ENCODE assay signal across 8 cellular contexts in the genomic region with DNA sequence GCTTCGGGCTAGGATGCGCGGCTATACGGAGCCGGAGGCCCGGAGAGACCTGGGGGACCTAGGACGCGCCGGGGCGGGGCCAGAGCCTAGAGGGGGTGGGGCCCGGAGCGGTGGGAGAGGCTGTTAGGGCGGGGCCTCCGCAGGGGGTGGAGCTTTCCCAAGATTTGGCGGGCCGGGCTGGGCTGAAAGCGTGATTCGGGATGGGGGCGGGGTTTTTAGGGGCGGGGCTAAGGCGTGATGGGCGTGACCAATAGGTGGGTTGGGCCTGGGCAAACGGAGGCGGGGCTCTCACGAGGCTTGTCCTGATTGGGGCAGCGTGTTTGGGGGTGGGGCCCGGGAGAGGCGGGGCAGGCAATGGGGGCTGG. TPM values are rescaled to one million over a fixed set of nuclear protein-coding genes. Genes with fewer than 3 reads are reported as not detected.
DNase-seq lines count a peak whose midpoint lies in the region; ATAC-seq and TF ChIP-seq lines count a peak whose summit lies in the region.

No MANE protein-coding gene starts in this region.

- DNase-seq in GM23338 (ENCODE audit: low spot score), result peak; percentile 97
- DNase-seq in LHCN-M2 (ENCODE audit: low read depth), result peak; percentile 85
- DNase-seq in RWPE1 (ENCODE audit: low spot score), result peak; percentile 96
- DNase-seq in activated effector memory CD4-positive, alpha-beta T cell treated with anti-CD3 and anti-CD28 coated beads, Interleukin-2, amount 50 U/mL, for 16 hours, result peak; percentile 95
- DNase-seq in fibroblast of the aortic adventitia (ENCODE audit: low read depth), result peak; percentile 93
- DNase-seq in stimulated activated naive CD4-positive, alpha-beta T cell treated with Interleukin-2 at 50 U/mL for 16 hours (lab: John Stamatoyannopoulos, UW), result peak; percentile 88

- H3K36me3 ChIP-seq in DOHH2 (ENCODE audit: control insufficient read depth, low read length), result peaks cover 3% of the 10 kb centered on the region; the same call in 1 of the 2 replicates
- H3K36me3 ChIP-seq in GM23338 (ENCODE audit: insufficient read depth), result no peaks in the 10 kb centered on the region

- H4K20me1 ChIP-seq in DOHH2 (ENCODE audit: control insufficient read depth, insufficient read depth, low read depth, low read length) (peaks cover 5% of the 10 kb centered on the region; the same call in 1 of the 2 replicates), GM23338 (replicated peaks; ENCODE audit: insufficient read depth) (peaks cover 18% of the 10 kb centered on the region)

- CTCF ChIA-PET in RWPE1 (lab: Yijun Ruan, JAX), result no interaction called here

- peak overlapping the region; percentile 73 for H3K4me2 ChIP-seq in DOHH2 (ENCODE audit: low read length)
- H3K4me2 ChIP-seq in GM23338, result peak overlapping the region; percentile 81

- H3K27me3 ChIP-seq in DOHH2 (ENCODE audit: control insufficient read depth, low read length) (no peaks in the 10 kb centered on the region), GM23338 (ENCODE audit: insufficient read depth) (no peaks in the 10 kb centered on the region)

- no peaks in the 10 kb centered on the region for H3K9me3 ChIP-seq in DOHH2 (ENCODE audit: control insufficient read depth, insufficient read depth, low read length)

- peaks cover 16% of the 10 kb centered on the region for H3K4me1 ChIP-seq in DOHH2 (ENCODE audit: control insufficient read depth, low read length)
- peaks cover 7% of the 10 kb centered on the region; the same call in 1 of the 2 replicates for H3K4me1 ChIP-seq in GM23338 (ENCODE audit: insufficient read depth)

- no peaks in the 10 kb centered on the region for H3K9me2 ChIP-seq in DOHH2 (replicated peaks; ENCODE audit: control insufficient read depth, low read length)
- H3K9me2 ChIP-seq in GM23338 (ENCODE audit: insufficient read depth), result no peaks in the 10 kb centered on the region

- H3K4me1 Mint-ChIP-seq in GM23338 (peaks cover 9% of the 10 kb centered on the region), nephron (peaks cover 25% of the 10 kb centered on the region)

- H3K79me2 ChIP-seq in DOHH2 (ENCODE audit: control insufficient read depth, low read length), result peaks cover 47% of the 10 kb centered on the region
- peaks cover 47% of the 10 kb centered on the region for H3K79me2 ChIP-seq in GM23338 (replicated peaks; ENCODE audit: insufficient read depth)

- peaks cover 21% of the 10 kb centered on the region for H3K36me3 Mint-ChIP-seq in GM23338 (ENCODE audit: low read depth)
- peaks cover 10% of the 10 kb centered on the region for H3K36me3 Mint-ChIP-seq in nephron (ENCODE audit: low read depth)

- no peak overlapping the region for H2AFZ ChIP-seq in GM23338

- H3K9me3 Mint-ChIP-seq in GM23338 (peaks cover 20% of the 10 kb centered on the region), nephron (no peaks in the 10 kb centered on the region)

- H3K4me3 Mint-ChIP-seq in GM23338 (peak overlapping the region; percentile 92), nephron (peak overlapping the region; percentile 85 to 92 (median 92))

- H3K4me3 ChIP-seq in DOHH2 (ENCODE audit: low read length) (peak overlapping the region; percentile 87), GM23338 (peak overlapping the region; percentile 66), fibroblast of the aortic adventitia (ENCODE audit: low read depth, low read length) (peak overlapping the region; percentile 80)

- peak; percentile 71 for ATAC-seq in GM23338

- POLR2A ChIA-PET in RWPE1 (lab: Yijun Ruan, JAX; ENCODE audit: low non-redundant PET), result interaction anchor here (0.5 to 1.2 kb wide), 2 partner anchors 123 to 666 kb away, joined by 3 to 5 read pairs; a partner anchor contains a TSS

- peak overlapping the region; percentile 48; the same call in 1 of the 2 replicates for H3K27ac Mint-ChIP-seq in GM23338
- peak overlapping the region; percentile 71 to 98 (median 87) for H3K27ac Mint-ChIP-seq in nephron

- H3K27ac ChIP-seq in DOHH2 (ENCODE audit: low read depth, low read length), result peak overlapping the region; percentile 84
- H3K27ac ChIP-seq in GM23338 (ENCODE audit: low read depth), result peak overlapping the region; percentile 97
- peak overlapping the region; percentile 96 for H3K27ac ChIP-seq in RWPE1

- H3F3A ChIP-seq in DOHH2 (ENCODE audit: control insufficient read depth, insufficient read depth) (no peaks in the 10 kb centered on the region), GM23338 (replicated peaks; ENCODE audit: low read depth) (peaks cover 8% of the 10 kb centered on the region; the same call in 1 of the 2 replicates)

- H3K27me3 Mint-ChIP-seq in GM23338 (ENCODE audit: insufficient read depth, low read depth, poor library complexity) (peaks cover 12% of the 10 kb centered on the region), nephron (ENCODE audit: low read depth) (no peaks in the 10 kb centered on the region)

- no peak for TF ChIP-seq CTCF in DOHH2 (IDR thresholded peaks at IDR 0.05; ENCODE audit: low read depth, low read length, poor library complexity, severe bottlenecking)
- TF ChIP-seq CTCF in GM23338 (conservative IDR thresholded peaks at IDR 0.05; ENCODE audit: low read depth in 2 of 2), result no peak
- no peak for TF ChIP-seq CTCF in RWPE1 (conservative IDR thresholded peaks at IDR 0.05; ENCODE audit: low read depth)
- no peak for TF ChIP-seq CTCF in fibroblast of the aortic adventitia (IDR thresholded peaks at IDR 0.05; ENCODE audit: insufficient read depth, low read length)
- TF ChIP-seq CTCF in nephron (IDR thresholded peaks at IDR 0.05; ENCODE audit: unreplicated experiment in 3 of 3), result no peak

TF ChIP-seq in GM23338, 12 proteins besides CTCF, POLR2A, EP300 and RAD21:
- TF ChIP-seq CREB1 (CRISPR knock-in tag; IDR thresholded peaks at IDR 0.05; ENCODE audit: low read depth), result 0 out of 2 replicates have a peak, but pooled peaks have one; percentile 18
- no peak for TF ChIP-seq STAT1 (IDR thresholded peaks at IDR 0.05; ENCODE audit: unreplicated experiment)

RNA-seq across cellular contexts. Expression of a gene that starts 0.4 kb away (rescaled TPM):
- 70.0 and 79.6 TPM in 2 replicates for total RNA-seq in GM23338 (2014; rRNA removed; shearing (Covaris generic))
- 64.8 and 66.0 TPM in 2 replicates for polyA plus RNA-seq in GM23338 (2016; fragmentation: Nextera tagmentation; extraction: Ambion mirVana)
- total RNA-seq in LHCN-M2 (2014; rRNA removed), result 13.0 and 13.5 TPM in 2 replicates
- polyA plus RNA-seq in LHCN-M2 (2012), result 142 TPM
- total RNA-seq in fibroblast of the aortic adventitia (ENCODE audit: low replicate concordance), result 6.3 and 15.7 TPM in 2 replicates

RNA-seq across cellular contexts. Expression of a gene that starts 22.5 kb away (rescaled TPM):
- total RNA-seq in GM23338 (2014; rRNA removed; shearing (Covaris generic)), result 50.1 and 58.7 TPM in 2 replicates
- 18.9 and 20.7 TPM in 2 replicates for polyA plus RNA-seq in GM23338 (2016; fragmentation: Nextera tagmentation; extraction: Ambion mirVana)
- total RNA-seq in LHCN-M2 (2014; rRNA removed) (34.2 and 44.5 TPM in 2 replicates), fibroblast of the aortic adventitia (ENCODE audit: low replicate concordance) (11.1 and 68.2 TPM in 2 replicates)
- polyA plus RNA-seq in LHCN-M2 (2012), result 22.1 TPM

RNA-seq across cellular contexts. Expression of a gene that starts 26.6 kb away (rescaled TPM):
- total RNA-seq in GM23338 (2014; rRNA removed; shearing (Covaris generic)), result 1.4 and 2.2 TPM in 2 replicates
- polyA plus RNA-seq in GM23338 (2016; fragmentation: Nextera tagmentation; extraction: Ambion mirVana), result 1.9 and 2.1 TPM in 2 replicates
- total RNA-seq in LHCN-M2 (2014; rRNA removed) (48.7 and 82.3 TPM in 2 replicates), fibroblast of the aortic adventitia (ENCODE audit: low replicate concordance) (4.4 and 22.8 TPM in 2 replicates)
- 41.9 TPM for polyA plus RNA-seq in LHCN-M2 (2012)

RNA-seq across cellular contexts. Expression of a gene that starts 47.5 kb away (rescaled TPM):
- total RNA-seq in GM23338 (2014; rRNA removed; shearing (Covaris generic)), result 8.7 and 9.3 TPM in 2 replicates
- 2.0 and 2.2 TPM in 2 replicates for polyA plus RNA-seq in GM23338 (2016; fragmentation: Nextera tagmentation; extraction: Ambion mirVana)
- total RNA-seq in LHCN-M2 (2014; rRNA removed), result 0.11 and 1.2 TPM in 2 replicates
- polyA plus RNA-seq in LHCN-M2 (2012), result 0.02 TPM
- total RNA-seq in fibroblast of the aortic adventitia (ENCODE audit: low replicate concordance), result 0.09 and 0.16 TPM in 2 replicates

RNA-seq across cellular contexts. Expression of a gene that starts 54.2 kb away (rescaled TPM):
- total RNA-seq in GM23338 (2014; rRNA removed; shearing (Covaris generic)), result 359 and 389 TPM in 2 replicates
- 276 and 291 TPM in 2 replicates for polyA plus RNA-seq in GM23338 (2016; fragmentation: Nextera tagmentation; extraction: Ambion mirVana)
- total RNA-seq in LHCN-M2 (2014; rRNA removed) (91.8 and 118 TPM in 2 replicates), fibroblast of the aortic adventitia (ENCODE audit: low replicate concordance) (41.8 and 53.6 TPM in 2 replicates)
- polyA plus RNA-seq in LHCN-M2 (2012), result 204 TPM

Comparison
In these comparisons a context has a peak if more than half of its experiments do, and no peak if none do; other contexts are left out.
1. Peak in every context shown above with its lines: DNase-seq, ATAC-seq, H3K4me3 ChIP-seq and H3K27ac ChIP-seq.